ENCODE assay signal across 21 cellular contexts in genomic region chr5:155735388-155735787, GRCh38.
DNase-seq lines count a peak whose midpoint lies in the region; ATAC-seq and TF ChIP-seq lines count a peak whose summit lies in the region.
"Had no signal": no experiment of that assay in that cellular context is flagged by ENCODE, and none has a peak within 500 bp of the region (broad histone marks: within the 10 kb centered on the region; RNA-seq: fewer than 3 reads in every experiment).

No MANE protein-coding gene starts in this region.

- no peak overlapping the region for H2BK15ac ChIP-seq in H9 (ENCODE audit: low read depth, low read length)

- H2AFZ ChIP-seq in H9 (ENCODE audit: low read length) = no peak overlapping the region
- H2AFZ ChIP-seq: parathyroid adenoma had no signal

- no peak overlapping the region for H3K14ac ChIP-seq in H9 (ENCODE audit: insufficient read depth, low read length)

- H3K27ac ChIP-seq in H9 (ENCODE audit: insufficient read length, low read depth, low read length) = no peak overlapping the region
- H3K27ac ChIP-seq in right atrium auricular region = peak overlapping the region; percentile 24 to 92
- H3K27ac ChIP-seq in WERI-Rb-1 = no peak overlapping the region
- H3K27ac ChIP-seq: body of pancreas, SK-N-MC had no signal

- ATAC-seq in GM19023 (IDR thresholded peaks at IDR 0.05; ENCODE audit: unreplicated experiment) = no peak
- ATAC-seq: body of pancreas, left lobe of liver had no signal

- H3K4me3 ChIP-seq in AG10803 (ENCODE audit: low read length) = no peak overlapping the region
- H3K4me3 ChIP-seq in right atrium auricular region = no peak overlapping the region
- H3K4me3 ChIP-seq in WERI-Rb-1 (ENCODE audit: low read depth, low read length) = no peak overlapping the region
- H3K4me3 ChIP-seq: body of pancreas, SK-N-MC had no signal

- H3K23me2 ChIP-seq in H9 (ENCODE audit: insufficient read length, low read depth, low read length, poor library complexity, severe bottlenecking) = no peaks in the 10 kb centered on the region

- H3K27me3 ChIP-seq in H9 (ENCODE audit: insufficient read depth, low read length) (peaks cover 11% of the 10 kb centered on the region), right atrium auricular region (no peaks in the 10 kb centered on the region), WERI-Rb-1 (ENCODE audit: insufficient read depth, low read depth, severe bottlenecking) (peaks cover 3% of the 10 kb centered on the region)
- H3K27me3 ChIP-seq: body of pancreas had no signal

- H2BK20ac ChIP-seq in H9 (ENCODE audit: low read depth, low read length, poor library complexity, severe bottlenecking) = no peak overlapping the region

- no peak overlapping the region for H3K23ac ChIP-seq in H9 (ENCODE audit: insufficient read length, low read depth, low read length)

- no peak overlapping the region for H4K91ac ChIP-seq in H9 (ENCODE audit: insufficient read length, low read depth, low read length)

- no peak overlapping the region for H3K4me2 ChIP-seq in H9 (ENCODE audit: insufficient read depth, insufficient read length, low read length)

- H3K79me1 ChIP-seq in H9 (ENCODE audit: insufficient read depth, low read depth, low read length, poor library complexity, severe bottlenecking) = no peaks in the 10 kb centered on the region

- no peak overlapping the region for H3K56ac ChIP-seq in H9 (ENCODE audit: insufficient read length, low read depth, low read length)

- no peak overlapping the region for H3K4ac ChIP-seq in H9 (ENCODE audit: low read depth, low read length)

- H3K9me3 ChIP-seq in H9 (ENCODE audit: control insufficient read depth, low read depth, low read length) (no peaks in the 10 kb centered on the region), right atrium auricular region (no peaks in the 10 kb centered on the region), WERI-Rb-1 (ENCODE audit: severe bottlenecking) (no peaks in the 10 kb centered on the region)
- H3K9me3 ChIP-seq: body of pancreas, Caco-2 had no signal

- no peaks in the 10 kb centered on the region for H3K9me3 Mint-ChIP-seq in H9
- H3K9me3 Mint-ChIP-seq: activated CD4-positive, alpha-beta T cell treated with anti-CD3 and anti-CD28 coated beads, Interleukin-2, amount 10 ng/mL, durations not matched to agents 7 days and 5 days; stimulated activated naive CD8-positive, alpha-beta T cell treated with anti-CD3 and anti-CD28 coated beads, Interleukin-15, Interleukin-2, amounts not matched to agents 100 ng/mL and 50 ng/mL, for 24 hours had no signal

- no peaks in the 10 kb centered on the region for H4K20me1 ChIP-seq in H9 (ENCODE audit: control insufficient read depth, insufficient read depth, insufficient read length)

- no peak overlapping the region for H4K5ac ChIP-seq in H9 (ENCODE audit: insufficient read length, low read depth, low read length)

- H2BK120ac ChIP-seq in H9 (ENCODE audit: low read depth, low read length, poor library complexity, severe bottlenecking) = no peak overlapping the region

- H3K27me3 Mint-ChIP-seq in H9 (ENCODE audit: low read depth) = peaks cover 77% of the 10 kb centered on the region

- H3K27ac Mint-ChIP-seq in H9 = no peak overlapping the region
- H3K27ac Mint-ChIP-seq: activated CD4-positive, alpha-beta T cell treated with anti-CD3 and anti-CD28 coated beads, Interleukin-2, amount 10 ng/mL, durations not matched to agents 7 days and 5 days; stimulated activated naive CD8-positive, alpha-beta T cell treated with anti-CD3 and anti-CD28 coated beads, Interleukin-15, Interleukin-2, amounts not matched to agents 100 ng/mL and 50 ng/mL, for 24 hours had no signal

- H3K18ac ChIP-seq in H9 (ENCODE audit: insufficient read length, low read depth, low read length) = no peak overlapping the region

- no peak overlapping the region for H2BK5ac ChIP-seq in H9 (ENCODE audit: insufficient read length, low read length)

- H4K8ac ChIP-seq in H9 (replicated peaks; ENCODE audit: insufficient read length, low read depth, low read length) = no peak overlapping the region

- no peak overlapping the region for H2AK5ac ChIP-seq in H9 (ENCODE audit: insufficient read length, low read length)

- no peak overlapping the region for H3K4me3 Mint-ChIP-seq in H9
- H3K4me3 Mint-ChIP-seq: activated CD4-positive, alpha-beta T cell treated with anti-CD3 and anti-CD28 coated beads, Interleukin-2, amount 10 ng/mL, durations not matched to agents 7 days and 5 days; stimulated activated naive CD8-positive, alpha-beta T cell treated with anti-CD3 and anti-CD28 coated beads, Interleukin-15, Interleukin-2, amounts not matched to agents 100 ng/mL and 50 ng/mL, for 24 hours had no signal

- DNase-seq in AG10803 (ENCODE audit: low read depth) (peak; percentile 55), H9 (peak; percentile 37), NCI-H748 treated with DMSO at 0.1 percent for 48 hours (lab: John Stamatoyannopoulos, UW) (peak; percentile 40), right atrium auricular region (ENCODE audit: low spot score) (peak; percentile 62), mesenteric fat pad (ENCODE audit: low spot score) (no peak), WERI-Rb-1 (no peak), H4 (ENCODE audit: low spot score) (no peak)
- DNase-seq: activated CD4-positive, alpha-beta T cell treated with anti-CD3 and anti-CD28 coated beads, Interleukin-2, amount 10 ng/mL, durations not matched to agents 7 days and 5 days; activated naive CD4-positive, alpha-beta T cell treated with anti-CD3 and anti-CD28 coated beads, Interleukin-2, amount 50 U/mL, for 16 hours; activated T-cell treated with anti-CD3 and anti-CD28 coated beads for 4 hours; Caco-2; hypothalamus; Karpas-422; NCI-H187; stimulated activated CD4-positive, alpha-beta T cell treated with anti-CD3 and anti-CD28 coated beads, Interleukin-12 subunit alpha, Interleukin-12 subunit beta, amount 100 ng/mL, for 4 hours had no signal

- no peak for TF ChIP-seq CTCF in AG10803 (conservative IDR thresholded peaks at IDR 0.05; ENCODE audit: low read length)
- no peak for TF ChIP-seq CTCF in H9 (conservative IDR thresholded peaks at IDR 0.05)
- TF ChIP-seq CTCF in right atrium auricular region (IDR thresholded peaks at IDR 0.05) = no peak
- TF ChIP-seq CTCF in WERI-Rb-1 (IDR thresholded peaks at IDR 0.05; ENCODE audit: low read depth, low read length) = no peak

- no peaks in the 10 kb centered on the region for H3K4me1 ChIP-seq in H9 (ENCODE audit: insufficient read depth, low read length)
- peaks cover 0 to 29% of the 10 kb centered on the region in 2 donors for H3K4me1 ChIP-seq in right atrium auricular region
- H3K4me1 ChIP-seq: body of pancreas, Caco-2 had no signal

- WGBS in H9 (ENCODE audit: extremely low coverage, insufficient read length, low lambda C conversion rate) = no CpG with 5 or more reads among the region's 2 CpGs

- no peak overlapping the region for H3K9ac ChIP-seq in H9 (ENCODE audit: extremely low read depth, insufficient read length, low read length)
- H3K9ac ChIP-seq: parathyroid adenoma had no signal

- no peaks in the 10 kb centered on the region for H3K79me2 ChIP-seq in H9 (ENCODE audit: insufficient read depth, low read length)

- H2BK12ac ChIP-seq in H9 (ENCODE audit: insufficient read length, low read depth, low read length) = no peak overlapping the region

- peaks cover 3 to 6% of the 10 kb centered on the region in 2 experiments; a peak in 2 of 4 replicates for H3K4me1 Mint-ChIP-seq in H9
- H3K4me1 Mint-ChIP-seq: activated CD4-positive, alpha-beta T cell treated with anti-CD3 and anti-CD28 coated beads, Interleukin-2, amount 10 ng/mL, durations not matched to agents 7 days and 5 days had no signal

- H3K36me3 ChIP-seq in right atrium auricular region = no peaks in the 10 kb centered on the region
- no peaks in the 10 kb centered on the region for H3K36me3 ChIP-seq in WERI-Rb-1

- no peak overlapping the region for H3T11ph ChIP-seq in H9 (ENCODE audit: low read length)

- no peaks in the 10 kb centered on the region for H3K36me3 Mint-ChIP-seq in H9 (ENCODE audit: insufficient read depth in 1 of 3, low read depth in 3 of 3)

Comparison
In these comparisons a context has a peak if more than half of its experiments do, and no peak if none do; other contexts are left out.
1. DNase-seq: peak in AG10803 (single experiment), H9 (single experiment), NCI-H748 treated with DMSO at 0.1 percent for 48 hours (single experiment) and right atrium auricular region (single experiment); none in mesenteric fat pad (single experiment), WERI-Rb-1 (single experiment) and H4 (single experiment).
2. H3K27ac ChIP-seq: peak in right atrium auricular region (2 of 2); none in H9 (single experiment) and WERI-Rb-1 (single experiment).